Comparison of ENCODE assay signal across 16 cellular contexts in genomic region chr5:56813302-56813701, GRCh38. TPM values are rescaled to one million over a fixed set of nuclear protein-coding genes. Genes with fewer than 3 reads are reported as not detected.
DNase-seq lines count a peak whose midpoint lies in the region; ATAC-seq and TF ChIP-seq lines count a peak whose summit lies in the region.
"Had no signal": no experiment of that assay in that cellular context is flagged by ENCODE, and none has a peak within 500 bp of the region (broad histone marks: within the 10 kb centered on the region; RNA-seq: fewer than 3 reads in every experiment).

No MANE protein-coding gene starts in this region.

- no peaks in the 10 kb centered on the region for H4K20me1 ChIP-seq in OCI-LY3 (ENCODE audit: insufficient read depth, low read length)

- H3K4me3 ChIP-seq in OCI-LY3 (ENCODE audit: low read length) = peak overlapping the region; percentile 98

- peaks cover 19% of the 10 kb centered on the region for H3K4me1 ChIP-seq in OCI-LY3 (ENCODE audit: low read length)

- peak overlapping the region; percentile 87 for H3K4me3 Mint-ChIP-seq in stimulated activated naive CD8-positive, alpha-beta T cell treated with anti-CD3 and anti-CD28 coated beads, Interleukin-15, Interleukin-2, amounts not matched to agents 100 ng/mL and 50 ng/mL, for 24 hours
- H3K4me3 Mint-ChIP-seq in stimulated activated naive CD8-positive, alpha-beta T cell treated with anti-CD3 and anti-CD28 coated beads, Interleukin-15, amount 100 ng/mL, for 72 hours = no peak overlapping the region
- peak overlapping the region; percentile 43 to 90 (median 84) for H3K4me3 Mint-ChIP-seq in brain

- no peaks in the 10 kb centered on the region for H3K9me3 ChIP-seq in OCI-LY3 (ENCODE audit: insufficient read depth, low read length)
- H3K9me3 ChIP-seq: ascending aorta, psoas muscle had no signal

- peaks cover 34% of the 10 kb centered on the region for H3K4me1 Mint-ChIP-seq in stimulated activated naive CD8-positive, alpha-beta T cell treated with anti-CD3 and anti-CD28 coated beads, Interleukin-15, Interleukin-2, amounts not matched to agents 100 ng/mL and 50 ng/mL, for 24 hours (ENCODE audit: low read depth)
- H3K4me1 Mint-ChIP-seq in stimulated activated naive CD8-positive, alpha-beta T cell treated with anti-CD3 and anti-CD28 coated beads, Interleukin-15, amount 100 ng/mL, for 72 hours = peaks cover 23% of the 10 kb centered on the region
- H3K4me1 Mint-ChIP-seq in brain = peaks cover 21% of the 10 kb centered on the region

- no peaks in the 10 kb centered on the region for H3K36me3 ChIP-seq in OCI-LY3 (replicated peaks; ENCODE audit: low read depth, low read length)
- H3K36me3 ChIP-seq: ascending aorta had no signal

- H3K27ac ChIP-seq in OCI-LY3 (ENCODE audit: low read length) = peak overlapping the region; percentile 12; the same call in 1 of the 2 replicates
- H3K27ac ChIP-seq: ascending aorta, psoas muscle had no signal

- TF ChIP-seq CTCF in OCI-LY3 (IDR thresholded peaks at IDR 0.05; ENCODE audit: low read depth, low read length) = no peak
- no peak for TF ChIP-seq CTCF in brain (conservative IDR thresholded peaks at IDR 0.05)

- H3K36me3 Mint-ChIP-seq in stimulated activated naive CD8-positive, alpha-beta T cell treated with anti-CD3 and anti-CD28 coated beads, Interleukin-15, Interleukin-2, amounts not matched to agents 100 ng/mL and 50 ng/mL, for 24 hours (ENCODE audit: low read depth) = no peaks in the 10 kb centered on the region
- H3K36me3 Mint-ChIP-seq in brain = no peaks in the 10 kb centered on the region

- peak overlapping the region; percentile 95 for H3K4me2 ChIP-seq in OCI-LY3 (ENCODE audit: low read length)

- no peak for DNase-seq in stimulated activated naive CD8-positive, alpha-beta T cell treated with anti-CD3 and anti-CD28 coated beads, Interleukin-15, amount 100 ng/mL, for 72 hours
- no peak for DNase-seq in activated CD4-positive, CD25-positive, alpha-beta regulatory T cell (lab: John Stamatoyannopoulos, UW)
- DNase-seq in stimulated activated CD4-positive, alpha-beta T cell treated with anti-CD3 and anti-CD28 coated beads, Interleukin-12 subunit alpha, Interleukin-12 subunit beta, amount 100 ng/mL, for 4 hours = no peak
- no peak for DNase-seq in GDM1 (lab: John Stamatoyannopoulos, UW)
- no peak for DNase-seq in stimulated activated CD4-positive, alpha-beta T cell treated with anti-CD3 and anti-CD28 coated beads, Interleukin-4, amount 100 ng/mL, for 1 hour
- DNase-seq: activated CD8-positive, alpha-beta memory T cell treated with anti-CD3 and anti-CD28 coated beads, Interleukin-2, amount 50 U/mL, for 48 hours; effector CD8-positive, alpha-beta T cell; foreskin fibroblast; NCI-H187 treated with DMSO at 0.1 percent for 48 hours; NCI-H526 treated with DMSO at 0.1 percent for 48 hours; psoas muscle; SHP77 had no signal

- H3K27ac Mint-ChIP-seq in stimulated activated naive CD8-positive, alpha-beta T cell treated with anti-CD3 and anti-CD28 coated beads, Interleukin-15, Interleukin-2, amounts not matched to agents 100 ng/mL and 50 ng/mL, for 24 hours = no peak overlapping the region
- no peak overlapping the region for H3K27ac Mint-ChIP-seq in stimulated activated naive CD8-positive, alpha-beta T cell treated with anti-CD3 and anti-CD28 coated beads, Interleukin-15, amount 100 ng/mL, for 72 hours
- H3K27ac Mint-ChIP-seq in brain = peak overlapping the region in 1 of 5 experiments; percentile 46

- H3K27me3 Mint-ChIP-seq in stimulated activated naive CD8-positive, alpha-beta T cell treated with anti-CD3 and anti-CD28 coated beads, Interleukin-15, Interleukin-2, amounts not matched to agents 100 ng/mL and 50 ng/mL, for 24 hours = no peaks in the 10 kb centered on the region
- peaks cover 9% of the 10 kb centered on the region for H3K27me3 Mint-ChIP-seq in stimulated activated naive CD8-positive, alpha-beta T cell treated with anti-CD3 and anti-CD28 coated beads, Interleukin-15, amount 100 ng/mL, for 72 hours
- H3K27me3 Mint-ChIP-seq in brain = peaks cover 40% of the 10 kb centered on the region

- H3K9ac ChIP-seq in OCI-LY3 (ENCODE audit: low read length) = peak overlapping the region; percentile 95

- H2AFZ ChIP-seq in OCI-LY3 (ENCODE audit: low read depth, low read length) = no peak overlapping the region

- no peak for ATAC-seq in stimulated activated naive CD8-positive, alpha-beta T cell treated with anti-CD3 and anti-CD28 coated beads, Interleukin-15, amount 100 ng/mL, for 72 hours
- ATAC-seq: psoas muscle had no signal

- no peaks in the 10 kb centered on the region for H3K27me3 ChIP-seq in OCI-LY3 (ENCODE audit: low read depth, low read length)
- H3K27me3 ChIP-seq: ascending aorta had no signal

- H3K9me3 Mint-ChIP-seq in stimulated activated naive CD8-positive, alpha-beta T cell treated with anti-CD3 and anti-CD28 coated beads, Interleukin-15, Interleukin-2, amounts not matched to agents 100 ng/mL and 50 ng/mL, for 24 hours = no peaks in the 10 kb centered on the region
- no peaks in the 10 kb centered on the region for H3K9me3 Mint-ChIP-seq in stimulated activated naive CD8-positive, alpha-beta T cell treated with anti-CD3 and anti-CD28 coated beads, Interleukin-15, amount 100 ng/mL, for 72 hours
- no peaks in the 10 kb centered on the region for H3K9me3 Mint-ChIP-seq in brain

- peaks cover 30% of the 10 kb centered on the region for H3K79me2 ChIP-seq in OCI-LY3 (ENCODE audit: low read length)

RNA-seq across cellular contexts. Expression of gene MAP3K1, which starts 2.0 kb away (rescaled TPM):
- polyA plus RNA-seq in brain (ENCODE audit: insufficient read depth, low read depth, low replicate concordance) = 6.1 TPM

Comparison
In these comparisons a context has a peak if more than half of its experiments do, and no peak if none do; other contexts are left out.
1. H3K4me3 Mint-ChIP-seq: peak in stimulated activated naive CD8-positive, alpha-beta T cell treated with anti-CD3 and anti-CD28 coated beads, Interleukin-15, Interleukin-2, amounts not matched to agents 100 ng/mL and 50 ng/mL, for 24 hours (single experiment) and brain (5 of 5); none in stimulated activated naive CD8-positive, alpha-beta T cell treated with anti-CD3 and anti-CD28 coated beads, Interleukin-15, amount 100 ng/mL, for 72 hours (0 of 2).